2 cellular contexts compared by ENCODE assay signal in genomic region chr2:202877699-202878098, GRCh38.
A peak's percentile ranks its signal among the peaks of the same experiment; 100 is the strongest.
TF ChIP-seq lines count a peak whose summit lies in the region.

No MANE protein-coding gene starts in this region.

TF ChIP-seq in HepG2, 621 proteins besides CTCF, POLR2A, EP300 and RAD21:
- TF ChIP-seq ZNF382 (CRISPR knock-in tag; IDR thresholded peaks at IDR 0.05; ENCODE audit: borderline replicate concordance) (no peak), RBM22 (optimal IDR thresholded peaks at IDR 0.05; ENCODE audit: low read length) (peak; percentile 92)

TF ChIP-seq in K562, 482 proteins besides CTCF, POLR2A, EP300 and RAD21:
- TF ChIP-seq NBN (IDR thresholded peaks at IDR 0.05; ENCODE audit: low read depth): no peak
- no peak for TF ChIP-seq XRCC4 (IDR thresholded peaks at IDR 0.05; ENCODE audit: extremely low read depth, insufficient read depth, insufficient read length)
- TF ChIP-seq GTF2B (IDR thresholded peaks at IDR 0.05; ENCODE audit: extremely low read depth, insufficient read length): no peak
